In genomic region chr1:167148388-167148787, GRCh38 we compare ENCODE assay signal across 16 cellular contexts. TPM values are rescaled to one million over a fixed set of nuclear protein-coding genes. Genes with fewer than 3 reads are reported as not detected.
A peak's percentile ranks its signal among the peaks of the same experiment; 100 is the strongest.
DNase-seq lines count a peak whose midpoint lies in the region; ATAC-seq and TF ChIP-seq lines count a peak whose summit lies in the region.
"Had no signal": no experiment of that assay in that cellular context is flagged by ENCODE, and none has a peak within 500 bp of the region (broad histone marks: within the 10 kb centered on the region; RNA-seq: fewer than 3 reads in every experiment).

No MANE protein-coding gene starts in this region.

- H3K4me1 ChIP-seq in HUES48 (ENCODE audit: control insufficient read depth, insufficient read depth, low read length) (peaks cover 15% of the 10 kb centered on the region), esophagus muscularis mucosa (peaks cover 0 to 13% (median 10%) of the 10 kb centered on the region in 4 donors), neural progenitor cell (peaks cover 26% of the 10 kb centered on the region)
- H3K4me1 ChIP-seq: Peyer's patch had no signal

- peaks cover 14% of the 10 kb centered on the region for H3K36me3 Mint-ChIP-seq in neural progenitor cell

- H2AFZ ChIP-seq in neural progenitor cell (replicated peaks), result peak overlapping the region; percentile 32

- H3K36me3 ChIP-seq in HUES48 (ENCODE audit: control insufficient read depth, insufficient read depth, low read length) (no peaks in the 10 kb centered on the region), esophagus muscularis mucosa (no peaks in the 10 kb centered on the region), neural progenitor cell (peaks cover 9% of the 10 kb centered on the region)
- H3K36me3 ChIP-seq: Peyer's patch had no signal

- H3K9me3 Mint-ChIP-seq in neural progenitor cell, result peaks cover 28% of the 10 kb centered on the region

- H3K27ac ChIP-seq in HUES48 (ENCODE audit: low read depth, low read length) (peak overlapping the region; percentile 11), esophagus muscularis mucosa (replicated peaks in 1 of 4) (no peak overlapping the region), neural progenitor cell (peak overlapping the region; percentile 66)
- H3K27ac ChIP-seq: Peyer's patch had no signal

- no peak for TF ChIP-seq EP300 in esophagus muscularis mucosa (IDR thresholded peaks at IDR 0.05)

- H3K4me2 ChIP-seq in neural progenitor cell, result peak overlapping the region; percentile 74

- H3F3A ChIP-seq in neural progenitor cell (ENCODE audit: low read depth), result peaks cover 28% of the 10 kb centered on the region

- H3K27me3 Mint-ChIP-seq in neural progenitor cell (ENCODE audit: insufficient read depth, low read depth), result peaks cover 5% of the 10 kb centered on the region

- no peak for TF ChIP-seq POLR2A in esophagus muscularis mucosa (IDR thresholded peaks at IDR 0.05; ENCODE audit: low read depth)

- H3K9me3 ChIP-seq in HUES48 (ENCODE audit: control insufficient read depth, insufficient read depth, low read length) (no peaks in the 10 kb centered on the region), esophagus muscularis mucosa (no peaks in the 10 kb centered on the region), neural progenitor cell (ENCODE audit: low read depth) (peaks cover 15% of the 10 kb centered on the region)
- H3K9me3 ChIP-seq: Peyer's patch had no signal

- H3K79me2 ChIP-seq in neural progenitor cell (ENCODE audit: low read depth), result no peaks in the 10 kb centered on the region

- TF ChIP-seq CTCF in esophagus muscularis mucosa (IDR thresholded peaks at IDR 0.05) (no peak), neural progenitor cell (IDR thresholded peaks at IDR 0.05) (no peak), GM10266 (IDR thresholded peaks at IDR 0.05; ENCODE audit: control insufficient read depth, insufficient read depth, low read depth, missing control alignments) (no peak)

- no peak overlapping the region for H3K4me3 Mint-ChIP-seq in neural progenitor cell
- H3K4me3 Mint-ChIP-seq: T-helper 1 cell treated with Interleukin-12 subunit alpha and Interleukin-12 subunit beta and Interleukin-4 antibody, amounts not matched to agents 30 μg/mL and 1 μg/mL, for 36 hours had no signal

- DNase-seq in NCI-H2227 (lab: John Stamatoyannopoulos, UW; ENCODE audit: unreplicated experiment), result peak; percentile 58
- peak; percentile 21 for DNase-seq in esophagus muscularis mucosa (ENCODE audit: extremely low spot score)
- peak; percentile 78 for DNase-seq in neural progenitor cell (ENCODE audit: low spot score)
- DNase-seq in C1 segment of cervical spinal cord (lab: John Stamatoyannopoulos, UW), result no peak
- no peak for DNase-seq in GM10266 (ENCODE audit: extremely low spot score)
- DNase-seq: Karpas-422, NCI-H1436, NCI-H2029 treated with DMSO at 0.1 percent for 48 hours, NCI-H446, NCI-H748 treated with DMSO at 0.1 percent for 48 hours, Peyer's patch, SHP77 had no signal

- ATAC-seq in HG03521 (IDR thresholded peaks at IDR 0.05; ENCODE audit: unreplicated experiment), result no peak
- ATAC-seq: GM12878 had no signal

- peaks cover 22% of the 10 kb centered on the region for H3K4me1 Mint-ChIP-seq in neural progenitor cell

- no peaks in the 10 kb centered on the region for H3K27me3 ChIP-seq in HUES48 (ENCODE audit: control insufficient read depth, insufficient read depth, low read length)
- no peaks in the 10 kb centered on the region for H3K27me3 ChIP-seq in esophagus muscularis mucosa
- H3K27me3 ChIP-seq in neural progenitor cell, result no peaks in the 10 kb centered on the region
- H3K27me3 ChIP-seq: Peyer's patch had no signal

- H3K4me3 ChIP-seq in HUES48 (ENCODE audit: low read depth, low read length) (no peak overlapping the region), esophagus muscularis mucosa (no peak overlapping the region), neural progenitor cell (peak overlapping the region; percentile 12)
- H3K4me3 ChIP-seq: GM12878, Peyer's patch had no signal

- intact Hi-C loops in esophagus muscularis mucosa (cut with DNase I), result no loop called here

- H3K27ac Mint-ChIP-seq in neural progenitor cell, result peak overlapping the region; percentile 95
- H3K27ac Mint-ChIP-seq: T-helper 1 cell treated with Interleukin-12 subunit alpha and Interleukin-12 subunit beta and Interleukin-4 antibody, amounts not matched to agents 30 μg/mL and 1 μg/mL, for 36 hours had no signal

- H3K9ac ChIP-seq in HUES48 (ENCODE audit: low read depth, low read length) (no peak overlapping the region), neural progenitor cell (no peak overlapping the region)

- no peaks in the 10 kb centered on the region for H4K20me1 ChIP-seq in neural progenitor cell (ENCODE audit: low read depth)

- WGBS in esophagus muscularis mucosa, result 30% methylated on average over 1 of the region's 1 CpG

RNA-seq across cellular contexts. Expression of gene STYXL2, which starts 54.5 kb away (rescaled TPM):
- under 1 TPM in 2 of 4 donors, not detected in 2; 0.32 to 0.46 TPM for total RNA-seq in esophagus muscularis mucosa
- total RNA-seq in neural progenitor cell (ENCODE audit: low replicate concordance), result 0.06 and 0.59 TPM in 2 replicates
- total RNA-seq: Peyer's patch had no signal

RNA-seq across cellular contexts. Expression of gene GPA33, which starts 58.2 kb away (rescaled TPM):
- total RNA-seq in esophagus muscularis mucosa, result under 1 TPM in 1 of 4 donors, not detected in 3; 0.57 TPM
- 0.52 and 0.90 TPM in 2 replicates for total RNA-seq in neural progenitor cell (ENCODE audit: low replicate concordance)

Comparison
In these comparisons a context has a peak if more than half of its experiments do, and no peak if none do; other contexts are left out.
1. H3K27ac ChIP-seq: peak in HUES48 (single experiment) and neural progenitor cell (single experiment); none in esophagus muscularis mucosa (0 of 4).
2. DNase-seq: peak in NCI-H2227 (single experiment), esophagus muscularis mucosa (single experiment) and neural progenitor cell (single experiment); none in C1 segment of cervical spinal cord (0 of 14) and GM10266 (single experiment).